11 cellular contexts compared by ENCODE assay signal in the genomic region with DNA sequence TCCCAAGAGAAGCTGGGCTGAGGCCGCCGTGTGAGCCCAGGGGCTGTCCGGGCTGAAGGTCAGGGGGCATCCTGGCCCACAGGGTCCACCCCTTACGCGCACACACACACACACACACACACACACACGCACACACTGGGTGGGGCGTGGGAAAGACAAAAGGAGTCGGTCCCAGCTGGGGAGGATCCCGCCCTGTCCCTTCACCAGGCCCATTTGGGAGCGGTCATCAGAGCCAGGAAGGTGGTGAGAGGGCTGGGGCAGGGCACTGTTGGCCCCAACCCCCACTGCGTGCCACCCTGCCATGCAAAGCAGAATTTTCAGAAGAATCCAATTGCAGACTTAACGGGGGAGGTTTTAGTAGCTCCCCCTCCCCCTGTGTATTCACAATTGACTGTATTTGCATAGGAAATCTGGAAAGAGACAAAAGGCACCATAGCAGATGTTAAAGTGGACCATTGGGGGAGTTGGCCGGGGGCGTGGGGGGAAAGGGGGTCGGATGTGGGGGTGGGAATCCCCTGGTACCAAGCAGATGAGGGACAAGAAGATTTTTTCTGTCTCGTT. TPM values are rescaled to one million over a fixed set of nuclear protein-coding genes. Genes with fewer than 3 reads are reported as not detected.
DNase-seq lines count a peak whose midpoint lies in the region; ATAC-seq and TF ChIP-seq lines count a peak whose summit lies in the region.
"Had no signal": no experiment of that assay in that cellular context is flagged by ENCODE, and none has a peak within 500 bp of the region (broad histone marks: within the 10 kb centered on the region; RNA-seq: fewer than 3 reads in every experiment).

No MANE protein-coding gene starts in this region.

- no peaks in the 10 kb centered on the region for H3K9me3 Mint-ChIP-seq in GM23338
- H3K9me3 Mint-ChIP-seq: activated CD4-positive, alpha-beta memory T cell treated with anti-CD3 and anti-CD28 coated beads for 36 hours had no signal

- peaks cover 18% of the 10 kb centered on the region for H3K4me1 ChIP-seq in GM23338 (ENCODE audit: insufficient read depth)
- H3K4me1 ChIP-seq in ascending aorta, result peaks cover 21 to 38% of the 10 kb centered on the region in 2 donors
- peaks cover 35 to 49% of the 10 kb centered on the region in 2 donors for H3K4me1 ChIP-seq in gastrocnemius medialis

- in situ Hi-C loops in gastrocnemius medialis (cut with MboI; ENCODE audit: low sequenced_read_pairs in 4 of 4), result loop anchor here in 2 of 4 donors (5.0 to 10.0 kb wide), 2 partner anchors 78 to 240 kb away; a partner anchor contains a TSS

- H3K4me3 ChIP-seq in GM23338 (peak overlapping the region; percentile 66), ascending aorta (no peak overlapping the region), gastrocnemius medialis (no peak overlapping the region)

- H3K4me1 Mint-ChIP-seq in GM23338, result peaks cover 45% of the 10 kb centered on the region

- peaks cover 31% of the 10 kb centered on the region for H3K27me3 Mint-ChIP-seq in GM23338 (ENCODE audit: insufficient read depth, low read depth, poor library complexity)

- no peak overlapping the region for H3K27ac ChIP-seq in GM23338 (ENCODE audit: low read depth)
- peak overlapping the region; percentile 94 to 98 for H3K27ac ChIP-seq in ascending aorta
- peak overlapping the region; percentile 92 to 98 (median 97) for H3K27ac ChIP-seq in gastrocnemius medialis

- H3F3A ChIP-seq in GM23338 (replicated peaks; ENCODE audit: low read depth), result no peaks in the 10 kb centered on the region; the same call in 1 of the 2 replicates

- peak overlapping the region; percentile 95 for H3K4me2 ChIP-seq in GM23338

- peak; percentile 44 for DNase-seq in GM23338 (ENCODE audit: low spot score)
- DNase-seq in ascending aorta (ENCODE audit: low spot score in 2 of 2), result no peak
- DNase-seq in islet precursor cell, result peak; percentile 60
- DNase-seq in gastrocnemius medialis, result peak in 1 of 2 donors; percentile 40
- no peak for DNase-seq in activated CD8-positive, alpha-beta memory T cell treated with anti-CD3 and anti-CD28 coated beads for 24 hours
- no peak for DNase-seq in LoVo (ENCODE audit: low spot score)
- DNase-seq: activated CD4-positive, alpha-beta memory T cell treated with anti-CD3 and anti-CD28 coated beads for 36 hours; foreskin melanocyte had no signal

- TF ChIP-seq POLR2A in gastrocnemius medialis (IDR thresholded peaks at IDR 0.05), result no peak
- TF ChIP-seq POLR2A in GM18505 (IDR thresholded peaks at IDR 0.05; ENCODE audit: borderline replicate concordance, extremely low read depth, insufficient read depth, insufficient read length), result no peak

- no peak for TF ChIP-seq CTCF in GM23338 (conservative IDR thresholded peaks at IDR 0.05; ENCODE audit: low read depth in 2 of 2)
- no peak for TF ChIP-seq CTCF in ascending aorta (IDR thresholded peaks at IDR 0.05)
- no peak for TF ChIP-seq CTCF in gastrocnemius medialis (IDR thresholded peaks at IDR 0.05 in 4 of 5, conservative IDR thresholded peaks at IDR 0.05 in 1 of 5)

- H3K27me3 ChIP-seq in GM23338 (ENCODE audit: insufficient read depth), result peaks cover 28% of the 10 kb centered on the region
- H3K27me3 ChIP-seq in ascending aorta, result no peaks in the 10 kb centered on the region
- H3K27me3 ChIP-seq in gastrocnemius medialis, result no peaks in the 10 kb centered on the region

- no peaks in the 10 kb centered on the region for H3K36me3 ChIP-seq in GM23338 (ENCODE audit: insufficient read depth)
- no peaks in the 10 kb centered on the region for H3K36me3 ChIP-seq in ascending aorta
- H3K36me3 ChIP-seq in gastrocnemius medialis, result no peaks in the 10 kb centered on the region

- H2AFZ ChIP-seq in GM23338, result peak overlapping the region; percentile 78

- no peaks in the 10 kb centered on the region for H3K79me2 ChIP-seq in GM23338 (replicated peaks; ENCODE audit: insufficient read depth)

- peak overlapping the region; percentile 66; the same call in 2 of the 3 replicates for H3K4me3 Mint-ChIP-seq in GM23338

- H3K36me3 Mint-ChIP-seq in GM23338 (ENCODE audit: low read depth), result no peaks in the 10 kb centered on the region
- H3K36me3 Mint-ChIP-seq: activated CD4-positive, alpha-beta memory T cell treated with anti-CD3 and anti-CD28 coated beads for 36 hours had no signal

- ATAC-seq in GM23338 (peak; percentile 1; the same call in 2 of the 3 replicates), gastrocnemius medialis (no peak), HG03571 (IDR thresholded peaks at IDR 0.05; ENCODE audit: unreplicated experiment) (no peak), GM18505 (IDR thresholded peaks at IDR 0.05; ENCODE audit: unreplicated experiment) (no peak)

- intact Hi-C loops in ascending aorta (cut with DNase I) (loop anchor here (10.0 kb wide), 1 partner anchor 810 kb away; a partner anchor contains a TSS), gastrocnemius medialis (cut with DNase I; ENCODE audit: low total_unique reads) (no loop called here)

- H4K20me1 ChIP-seq in GM23338 (replicated peaks; ENCODE audit: insufficient read depth), result no peaks in the 10 kb centered on the region

- H3K9me3 ChIP-seq in ascending aorta, result no peaks in the 10 kb centered on the region
- no peaks in the 10 kb centered on the region for H3K9me3 ChIP-seq in gastrocnemius medialis

- no peak overlapping the region for H3K27ac Mint-ChIP-seq in GM23338
- H3K27ac Mint-ChIP-seq: activated CD4-positive, alpha-beta memory T cell treated with anti-CD3 and anti-CD28 coated beads for 36 hours had no signal

- H3K9me2 ChIP-seq in GM23338 (ENCODE audit: insufficient read depth), result no peaks in the 10 kb centered on the region

TF ChIP-seq in GM23338, 12 proteins besides CTCF, POLR2A, EP300 and RAD21 (continues in another document):
- TF ChIP-seq ZNF331 (CRISPR knock-in tag; IDR thresholded peaks at IDR 0.05; ENCODE audit: low read depth) (no peak), CREB1 (CRISPR knock-in tag; IDR thresholded peaks at IDR 0.05; ENCODE audit: low read depth) (no peak), ZNF114 (CRISPR knock-in tag; IDR thresholded peaks at IDR 0.05) (no peak), JUNB (IDR thresholded peaks at IDR 0.05; ENCODE audit: unreplicated experiment) (no peak), EZH2phosphoT487 (IDR thresholded peaks at IDR 0.05; ENCODE audit: unreplicated experiment) (no peak), NANOG (IDR thresholded peaks at IDR 0.05; ENCODE audit: borderline replicate concordance) (no peak), STAT1 (IDR thresholded peaks at IDR 0.05; ENCODE audit: unreplicated experiment) (no peak)
- TF ChIP-seq, protein P1, sequence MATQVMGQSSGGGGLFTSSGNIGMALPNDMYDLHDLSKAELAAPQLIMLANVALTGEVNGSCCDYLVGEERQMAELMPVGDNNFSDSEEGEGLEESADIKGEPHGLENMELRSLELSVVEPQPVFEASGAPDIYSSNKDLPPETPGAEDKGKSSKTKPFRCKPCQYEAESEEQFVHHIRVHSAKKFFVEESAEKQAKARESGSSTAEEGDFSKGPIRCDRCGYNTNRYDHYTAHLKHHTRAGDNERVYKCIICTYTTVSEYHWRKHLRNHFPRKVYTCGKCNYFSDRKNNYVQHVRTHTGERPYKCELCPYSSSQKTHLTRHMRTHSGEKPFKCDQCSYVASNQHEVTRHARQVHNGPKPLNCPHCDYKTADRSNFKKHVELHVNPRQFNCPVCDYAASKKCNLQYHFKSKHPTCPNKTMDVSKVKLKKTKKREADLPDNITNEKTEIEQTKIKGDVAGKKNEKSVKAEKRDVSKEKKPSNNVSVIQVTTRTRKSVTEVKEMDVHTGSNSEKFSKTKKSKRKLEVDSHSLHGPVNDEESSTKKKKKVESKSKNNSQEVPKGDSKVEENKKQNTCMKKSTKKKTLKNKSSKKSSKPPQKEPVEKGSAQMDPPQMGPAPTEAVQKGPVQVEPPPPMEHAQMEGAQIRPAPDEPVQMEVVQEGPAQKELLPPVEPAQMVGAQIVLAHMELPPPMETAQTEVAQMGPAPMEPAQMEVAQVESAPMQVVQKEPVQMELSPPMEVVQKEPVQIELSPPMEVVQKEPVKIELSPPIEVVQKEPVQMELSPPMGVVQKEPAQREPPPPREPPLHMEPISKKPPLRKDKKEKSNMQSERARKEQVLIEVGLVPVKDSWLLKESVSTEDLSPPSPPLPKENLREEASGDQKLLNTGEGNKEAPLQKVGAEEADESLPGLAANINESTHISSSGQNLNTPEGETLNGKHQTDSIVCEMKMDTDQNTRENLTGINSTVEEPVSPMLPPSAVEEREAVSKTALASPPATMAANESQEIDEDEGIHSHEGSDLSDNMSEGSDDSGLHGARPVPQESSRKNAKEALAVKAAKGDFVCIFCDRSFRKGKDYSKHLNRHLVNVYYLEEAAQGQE (IDR thresholded peaks at IDR 0.05; ENCODE audit: unreplicated experiment), result no peak

RNA-seq across cellular contexts. Expression of a gene that starts 11.3 kb away (rescaled TPM):
- total RNA-seq in GM23338 (2014; rRNA removed; shearing (Covaris generic)), result 0.45 and 0.70 TPM in 2 replicates
- polyA plus RNA-seq in GM23338 (2016; fragmentation: Nextera tagmentation; extraction: Ambion mirVana), result 0.37 and 0.54 TPM in 2 replicates
- 21.9 TPM for total RNA-seq in ascending aorta
- total RNA-seq in gastrocnemius medialis, result 1 to 10 TPM in 2 of 4 donors, not detected in 2; 1.4 to 2.5 TPM
- total RNA-seq: astrocyte had no signal

RNA-seq across cellular contexts. Expression of a gene that starts 23.2 kb away (rescaled TPM):
- 20.7 and 22.4 TPM in 2 replicates for total RNA-seq in GM23338 (2014; rRNA removed; shearing (Covaris generic))
- 8.9 and 9.0 TPM in 2 replicates for polyA plus RNA-seq in GM23338 (2016; fragmentation: Nextera tagmentation; extraction: Ambion mirVana)
- total RNA-seq in ascending aorta, result 29.1 TPM
- 100 to 1,000 TPM in 3 of 4 donors, 10 to 100 TPM in 1; 80.4 to 138 (median 127) TPM for total RNA-seq in gastrocnemius medialis

Comparison
In these comparisons a context has a peak if more than half of its experiments do, and no peak if none do; other contexts are left out.
1. DNase-seq: peak in GM23338 (single experiment) and islet precursor cell (single experiment); none in ascending aorta (0 of 2), activated CD8-positive, alpha-beta memory T cell treated with anti-CD3 and anti-CD28 coated beads for 24 hours (single experiment) and LoVo (single experiment).